Comparison of ENCODE assay signal across 1 cellular context in the genomic region with DNA sequence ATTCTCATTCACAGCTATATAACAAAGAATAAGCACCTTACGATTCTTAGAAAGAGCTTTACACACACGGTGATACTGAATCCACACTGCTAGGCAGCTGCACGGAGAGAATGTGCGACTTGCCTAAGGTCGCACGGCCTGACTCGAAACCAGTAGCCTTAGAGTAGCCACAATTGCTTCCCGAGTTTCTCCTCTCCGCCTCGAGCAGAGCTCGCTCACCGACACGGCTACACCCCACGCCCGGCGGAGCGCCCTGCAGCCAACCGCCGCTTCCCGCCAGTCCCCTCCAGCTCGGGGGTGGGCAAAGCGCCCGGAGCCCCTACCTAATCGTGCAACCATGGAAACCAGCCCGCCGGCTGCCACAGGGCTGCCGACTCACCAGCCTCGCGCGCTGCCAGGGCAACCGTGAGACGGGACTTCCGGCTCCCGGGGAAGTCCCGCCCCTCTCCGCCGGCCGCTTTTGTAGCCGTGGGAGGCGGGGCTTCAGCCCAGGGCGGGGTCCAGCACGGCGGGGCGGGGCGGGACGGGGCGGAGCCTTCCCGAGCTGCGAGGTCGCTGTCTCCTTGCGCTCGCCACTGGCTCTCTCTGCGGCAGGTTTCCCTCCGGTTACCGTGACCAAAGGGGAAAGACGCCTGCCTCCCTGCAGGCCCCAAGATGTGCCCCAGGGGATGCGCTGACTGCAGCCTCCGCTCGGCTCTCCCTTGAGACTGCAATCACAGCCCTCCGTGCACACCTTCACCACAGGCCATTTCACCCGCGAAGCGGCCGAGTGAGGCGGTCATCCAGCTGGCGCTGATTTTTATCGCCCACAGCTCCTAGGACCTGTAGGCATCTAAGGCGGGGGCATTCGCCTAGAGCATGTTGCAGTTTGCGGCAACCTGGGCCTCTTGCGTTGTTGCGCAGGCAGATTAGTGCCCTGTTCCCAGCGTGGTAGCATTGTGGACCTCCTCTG.
TF ChIP-seq lines count a peak whose summit lies in the region.

No MANE protein-coding gene starts in this region.

TF ChIP-seq in HepG2, 621 proteins besides CTCF, POLR2A, EP300 and RAD21 (continues in another document):
- peak; percentile 81; the same call in 1 of the 2 replicates for TF ChIP-seq ZNF547 (CRISPR knock-in tag; IDR thresholded peaks at IDR 0.05)
- peak; percentile 26; the same call in 1 of the 2 replicates for TF ChIP-seq CBX5 (CRISPR knock-in tag; IDR thresholded peaks at IDR 0.05; ENCODE audit: borderline replicate concordance)
- TF ChIP-seq, protein P1, sequence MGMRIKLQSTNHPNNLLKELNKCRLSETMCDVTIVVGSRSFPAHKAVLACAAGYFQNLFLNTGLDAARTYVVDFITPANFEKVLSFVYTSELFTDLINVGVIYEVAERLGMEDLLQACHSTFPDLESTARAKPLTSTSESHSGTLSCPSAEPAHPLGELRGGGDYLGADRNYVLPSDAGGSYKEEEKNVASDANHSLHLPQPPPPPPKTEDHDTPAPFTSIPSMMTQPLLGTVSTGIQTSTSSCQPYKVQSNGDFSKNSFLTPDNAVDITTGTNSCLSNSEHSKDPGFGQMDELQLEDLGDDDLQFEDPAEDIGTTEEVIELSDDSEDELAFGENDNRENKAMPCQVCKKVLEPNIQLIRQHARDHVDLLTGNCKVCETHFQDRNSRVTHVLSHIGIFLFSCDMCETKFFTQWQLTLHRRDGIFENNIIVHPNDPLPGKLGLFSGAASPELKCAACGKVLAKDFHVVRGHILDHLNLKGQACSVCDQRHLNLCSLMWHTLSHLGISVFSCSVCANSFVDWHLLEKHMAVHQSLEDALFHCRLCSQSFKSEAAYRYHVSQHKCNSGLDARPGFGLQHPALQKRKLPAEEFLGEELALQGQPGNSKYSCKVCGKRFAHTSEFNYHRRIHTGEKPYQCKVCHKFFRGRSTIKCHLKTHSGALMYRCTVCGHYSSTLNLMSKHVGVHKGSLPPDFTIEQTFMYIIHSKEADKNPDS (CRISPR knock-in tag; IDR thresholded peaks at IDR 0.05): no peak
- TF ChIP-seq, protein P2, sequence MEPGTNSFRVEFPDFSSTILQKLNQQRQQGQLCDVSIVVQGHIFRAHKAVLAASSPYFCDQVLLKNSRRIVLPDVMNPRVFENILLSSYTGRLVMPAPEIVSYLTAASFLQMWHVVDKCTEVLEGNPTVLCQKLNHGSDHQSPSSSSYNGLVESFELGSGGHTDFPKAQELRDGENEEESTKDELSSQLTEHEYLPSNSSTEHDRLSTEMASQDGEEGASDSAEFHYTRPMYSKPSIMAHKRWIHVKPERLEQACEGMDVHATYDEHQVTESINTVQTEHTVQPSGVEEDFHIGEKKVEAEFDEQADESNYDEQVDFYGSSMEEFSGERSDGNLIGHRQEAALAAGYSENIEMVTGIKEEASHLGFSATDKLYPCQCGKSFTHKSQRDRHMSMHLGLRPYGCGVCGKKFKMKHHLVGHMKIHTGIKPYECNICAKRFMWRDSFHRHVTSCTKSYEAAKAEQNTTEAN (CRISPR knock-in tag; conservative IDR thresholded peaks at IDR 0.05): no peak
- no peak for TF ChIP-seq MYC (CRISPR knock-in tag; IDR thresholded peaks at IDR 0.05; ENCODE audit: borderline replicate concordance)
- no peak for TF ChIP-seq ZNF207 (IDR thresholded peaks at IDR 0.05; ENCODE audit: borderline replicate concordance)
- TF ChIP-seq ZSCAN9 (CRISPR knock-in tag; IDR thresholded peaks at IDR 0.05; ENCODE audit: borderline replicate concordance): peak; percentile 46; the same call in 1 of the 2 replicates
- no peak for TF ChIP-seq ZNF33A (CRISPR knock-in tag; IDR thresholded peaks at IDR 0.05; ENCODE audit: borderline replicate concordance)
- TF ChIP-seq ARNT2 (CRISPR knock-in tag; IDR thresholded peaks at IDR 0.05; ENCODE audit: low read depth): no peak
- TF ChIP-seq MXD4 (CRISPR knock-in tag; IDR thresholded peaks at IDR 0.05): peak; percentile 63; the same call in 1 of the 2 replicates
- no peak for TF ChIP-seq ZNF225 (CRISPR knock-in tag; IDR thresholded peaks at IDR 0.05)
- TF ChIP-seq ZKSCAN8 (CRISPR knock-in tag; IDR thresholded peaks at IDR 0.05; ENCODE audit: borderline replicate concordance): peak; percentile 33; the same call in 1 of the 2 replicates
- no peak for TF ChIP-seq RBAK (CRISPR knock-in tag; IDR thresholded peaks at IDR 0.05)
- TF ChIP-seq, protein P3, sequence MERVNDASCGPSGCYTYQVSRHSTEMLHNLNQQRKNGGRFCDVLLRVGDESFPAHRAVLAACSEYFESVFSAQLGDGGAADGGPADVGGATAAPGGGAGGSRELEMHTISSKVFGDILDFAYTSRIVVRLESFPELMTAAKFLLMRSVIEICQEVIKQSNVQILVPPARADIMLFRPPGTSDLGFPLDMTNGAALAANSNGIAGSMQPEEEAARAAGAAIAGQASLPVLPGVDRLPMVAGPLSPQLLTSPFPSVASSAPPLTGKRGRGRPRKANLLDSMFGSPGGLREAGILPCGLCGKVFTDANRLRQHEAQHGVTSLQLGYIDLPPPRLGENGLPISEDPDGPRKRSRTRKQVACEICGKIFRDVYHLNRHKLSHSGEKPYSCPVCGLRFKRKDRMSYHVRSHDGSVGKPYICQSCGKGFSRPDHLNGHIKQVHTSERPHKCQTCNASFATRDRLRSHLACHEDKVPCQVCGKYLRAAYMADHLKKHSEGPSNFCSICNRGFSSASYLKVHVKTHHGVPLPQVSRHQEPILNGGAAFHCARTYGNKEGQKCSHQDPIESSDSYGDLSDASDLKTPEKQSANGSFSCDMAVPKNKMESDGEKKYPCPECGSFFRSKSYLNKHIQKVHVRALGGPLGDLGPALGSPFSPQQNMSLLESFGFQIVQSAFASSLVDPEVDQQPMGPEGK (CRISPR knock-in tag; IDR thresholded peaks at IDR 0.05): peak; percentile 92
- TF ChIP-seq RBFOX2 (IDR thresholded peaks at IDR 0.05; ENCODE audit: low read depth, low read length): peak; percentile 78
- TF ChIP-seq ZNF850 (CRISPR knock-in tag; conservative IDR thresholded peaks at IDR 0.05): no peak
- TF ChIP-seq, protein P4, sequence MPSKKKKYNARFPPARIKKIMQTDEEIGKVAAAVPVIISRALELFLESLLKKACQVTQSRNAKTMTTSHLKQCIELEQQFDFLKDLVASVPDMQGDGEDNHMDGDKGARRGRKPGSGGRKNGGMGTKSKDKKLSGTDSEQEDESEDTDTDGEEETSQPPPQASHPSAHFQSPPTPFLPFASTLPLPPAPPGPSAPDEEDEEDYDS (CRISPR knock-in tag; IDR thresholded peaks at IDR 0.05): peak; percentile 90
- no peak for TF ChIP-seq MBNL3 (CRISPR knock-in tag; conservative IDR thresholded peaks at IDR 0.05)
- TF ChIP-seq NFYB (CRISPR knock-in tag; IDR thresholded peaks at IDR 0.05): 0 out of 2 replicates have a peak, but pooled peaks have one; percentile 21
- 0 out of 2 replicates have a peak, but pooled peaks have one; percentile 59 for TF ChIP-seq ZNF776 (CRISPR knock-in tag; IDR thresholded peaks at IDR 0.05)
- TF ChIP-seq PHF8 (CRISPR knock-in tag; IDR thresholded peaks at IDR 0.05): peak; percentile 56; the same call in 1 of the 2 replicates
- TF ChIP-seq HDAC2 (CRISPR knock-in tag; IDR thresholded peaks at IDR 0.05): 0 out of 2 replicates have a peak, but pooled peaks have one; percentile 12
- TF ChIP-seq ZNF879 (CRISPR knock-in tag; IDR thresholded peaks at IDR 0.05): no peak
- TF ChIP-seq ATF7 (IDR thresholded peaks at IDR 0.05): no peak
- TF ChIP-seq ATF7 (CRISPR knock-in tag; IDR thresholded peaks at IDR 0.05): no peak
- TF ChIP-seq, protein P5, sequence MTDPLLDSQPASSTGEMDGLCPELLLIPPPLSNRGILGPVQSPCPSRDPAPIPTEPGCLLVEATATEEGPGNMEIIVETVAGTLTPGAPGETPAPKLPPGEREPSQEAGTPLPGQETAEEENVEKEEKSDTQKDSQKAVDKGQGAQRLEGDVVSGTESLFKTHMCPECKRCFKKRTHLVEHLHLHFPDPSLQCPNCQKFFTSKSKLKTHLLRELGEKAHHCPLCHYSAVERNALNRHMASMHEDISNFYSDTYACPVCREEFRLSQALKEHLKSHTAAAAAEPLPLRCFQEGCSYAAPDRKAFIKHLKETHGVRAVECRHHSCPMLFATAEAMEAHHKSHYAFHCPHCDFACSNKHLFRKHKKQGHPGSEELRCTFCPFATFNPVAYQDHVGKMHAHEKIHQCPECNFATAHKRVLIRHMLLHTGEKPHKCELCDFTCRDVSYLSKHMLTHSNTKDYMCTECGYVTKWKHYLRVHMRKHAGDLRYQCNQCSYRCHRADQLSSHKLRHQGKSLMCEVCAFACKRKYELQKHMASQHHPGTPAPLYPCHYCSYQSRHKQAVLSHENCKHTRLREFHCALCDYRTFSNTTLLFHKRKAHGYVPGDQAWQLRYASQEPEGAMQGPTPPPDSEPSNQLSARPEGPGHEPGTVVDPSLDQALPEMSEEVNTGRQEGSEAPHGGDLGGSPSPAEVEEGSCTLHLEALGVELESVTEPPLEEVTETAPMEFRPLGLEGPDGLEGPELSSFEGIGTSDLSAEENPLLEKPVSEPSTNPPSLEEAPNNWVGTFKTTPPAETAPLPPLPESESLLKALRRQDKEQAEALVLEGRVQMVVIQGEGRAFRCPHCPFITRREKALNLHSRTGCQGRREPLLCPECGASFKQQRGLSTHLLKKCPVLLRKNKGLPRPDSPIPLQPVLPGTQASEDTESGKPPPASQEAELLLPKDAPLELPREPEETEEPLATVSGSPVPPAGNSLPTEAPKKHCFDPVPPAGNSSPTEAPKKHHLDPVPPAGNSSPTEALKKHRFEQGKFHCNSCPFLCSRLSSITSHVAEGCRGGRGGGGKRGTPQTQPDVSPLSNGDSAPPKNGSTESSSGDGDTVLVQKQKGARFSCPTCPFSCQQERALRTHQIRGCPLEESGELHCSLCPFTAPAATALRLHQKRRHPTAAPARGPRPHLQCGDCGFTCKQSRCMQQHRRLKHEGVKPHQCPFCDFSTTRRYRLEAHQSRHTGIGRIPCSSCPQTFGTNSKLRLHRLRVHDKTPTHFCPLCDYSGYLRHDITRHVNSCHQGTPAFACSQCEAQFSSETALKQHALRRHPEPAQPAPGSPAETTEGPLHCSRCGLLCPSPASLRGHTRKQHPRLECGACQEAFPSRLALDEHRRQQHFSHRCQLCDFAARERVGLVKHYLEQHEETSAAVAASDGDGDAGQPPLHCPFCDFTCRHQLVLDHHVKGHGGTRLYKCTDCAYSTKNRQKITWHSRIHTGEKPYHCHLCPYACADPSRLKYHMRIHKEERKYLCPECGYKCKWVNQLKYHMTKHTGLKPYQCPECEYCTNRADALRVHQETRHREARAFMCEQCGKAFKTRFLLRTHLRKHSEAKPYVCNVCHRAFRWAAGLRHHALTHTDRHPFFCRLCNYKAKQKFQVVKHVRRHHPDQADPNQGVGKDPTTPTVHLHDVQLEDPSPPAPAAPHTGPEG (CRISPR knock-in tag; IDR thresholded peaks at IDR 0.05): no peak
- TF ChIP-seq POGZ (CRISPR knock-in tag; IDR thresholded peaks at IDR 0.05): peak; percentile 39; the same call in 1 of the 2 replicates
- TF ChIP-seq PAWR (CRISPR knock-in tag; IDR thresholded peaks at IDR 0.05; ENCODE audit: borderline replicate concordance): no peak
- TF ChIP-seq, protein P6, sequence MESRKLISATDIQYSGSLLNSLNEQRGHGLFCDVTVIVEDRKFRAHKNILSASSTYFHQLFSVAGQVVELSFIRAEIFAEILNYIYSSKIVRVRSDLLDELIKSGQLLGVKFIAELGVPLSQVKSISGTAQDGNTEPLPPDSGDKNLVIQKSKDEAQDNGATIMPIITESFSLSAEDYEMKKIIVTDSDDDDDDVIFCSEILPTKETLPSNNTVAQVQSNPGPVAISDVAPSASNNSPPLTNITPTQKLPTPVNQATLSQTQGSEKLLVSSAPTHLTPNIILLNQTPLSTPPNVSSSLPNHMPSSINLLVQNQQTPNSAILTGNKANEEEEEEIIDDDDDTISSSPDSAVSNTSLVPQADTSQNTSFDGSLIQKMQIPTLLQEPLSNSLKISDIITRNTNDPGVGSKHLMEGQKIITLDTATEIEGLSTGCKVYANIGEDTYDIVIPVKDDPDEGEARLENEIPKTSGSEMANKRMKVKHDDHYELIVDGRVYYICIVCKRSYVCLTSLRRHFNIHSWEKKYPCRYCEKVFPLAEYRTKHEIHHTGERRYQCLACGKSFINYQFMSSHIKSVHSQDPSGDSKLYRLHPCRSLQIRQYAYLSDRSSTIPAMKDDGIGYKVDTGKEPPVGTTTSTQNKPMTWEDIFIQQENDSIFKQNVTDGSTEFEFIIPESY (CRISPR knock-in tag; IDR thresholded peaks at IDR 0.05): peak; percentile 92
- 0 out of 2 replicates have a peak, but pooled peaks have one; percentile 13 for TF ChIP-seq PITX1 (CRISPR knock-in tag; IDR thresholded peaks at IDR 0.05)
- TF ChIP-seq, protein P7, sequence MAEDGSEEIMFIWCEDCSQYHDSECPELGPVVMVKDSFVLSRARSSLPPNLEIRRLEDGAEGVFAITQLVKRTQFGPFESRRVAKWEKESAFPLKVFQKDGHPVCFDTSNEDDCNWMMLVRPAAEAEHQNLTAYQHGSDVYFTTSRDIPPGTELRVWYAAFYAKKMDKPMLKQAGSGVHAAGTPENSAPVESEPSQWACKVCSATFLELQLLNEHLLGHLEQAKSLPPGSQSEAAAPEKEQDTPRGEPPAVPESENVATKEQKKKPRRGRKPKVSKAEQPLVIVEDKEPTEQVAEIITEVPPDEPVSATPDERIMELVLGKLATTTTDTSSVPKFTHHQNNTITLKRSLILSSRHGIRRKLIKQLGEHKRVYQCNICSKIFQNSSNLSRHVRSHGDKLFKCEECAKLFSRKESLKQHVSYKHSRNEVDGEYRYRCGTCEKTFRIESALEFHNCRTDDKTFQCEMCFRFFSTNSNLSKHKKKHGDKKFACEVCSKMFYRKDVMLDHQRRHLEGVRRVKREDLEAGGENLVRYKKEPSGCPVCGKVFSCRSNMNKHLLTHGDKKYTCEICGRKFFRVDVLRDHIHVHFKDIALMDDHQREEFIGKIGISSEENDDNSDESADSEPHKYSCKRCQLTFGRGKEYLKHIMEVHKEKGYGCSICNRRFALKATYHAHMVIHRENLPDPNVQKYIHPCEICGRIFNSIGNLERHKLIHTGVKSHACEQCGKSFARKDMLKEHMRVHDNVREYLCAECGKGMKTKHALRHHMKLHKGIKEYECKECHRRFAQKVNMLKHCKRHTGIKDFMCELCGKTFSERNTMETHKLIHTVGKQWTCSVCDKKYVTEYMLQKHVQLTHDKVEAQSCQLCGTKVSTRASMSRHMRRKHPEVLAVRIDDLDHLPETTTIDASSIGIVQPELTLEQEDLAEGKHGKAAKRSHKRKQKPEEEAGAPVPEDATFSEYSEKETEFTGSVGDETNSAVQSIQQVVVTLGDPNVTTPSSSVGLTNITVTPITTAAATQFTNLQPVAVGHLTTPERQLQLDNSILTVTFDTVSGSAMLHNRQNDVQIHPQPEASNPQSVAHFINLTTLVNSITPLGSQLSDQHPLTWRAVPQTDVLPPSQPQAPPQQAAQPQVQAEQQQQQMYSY (CRISPR knock-in tag; IDR thresholded peaks at IDR 0.05): no peak
- TF ChIP-seq, protein P8, sequence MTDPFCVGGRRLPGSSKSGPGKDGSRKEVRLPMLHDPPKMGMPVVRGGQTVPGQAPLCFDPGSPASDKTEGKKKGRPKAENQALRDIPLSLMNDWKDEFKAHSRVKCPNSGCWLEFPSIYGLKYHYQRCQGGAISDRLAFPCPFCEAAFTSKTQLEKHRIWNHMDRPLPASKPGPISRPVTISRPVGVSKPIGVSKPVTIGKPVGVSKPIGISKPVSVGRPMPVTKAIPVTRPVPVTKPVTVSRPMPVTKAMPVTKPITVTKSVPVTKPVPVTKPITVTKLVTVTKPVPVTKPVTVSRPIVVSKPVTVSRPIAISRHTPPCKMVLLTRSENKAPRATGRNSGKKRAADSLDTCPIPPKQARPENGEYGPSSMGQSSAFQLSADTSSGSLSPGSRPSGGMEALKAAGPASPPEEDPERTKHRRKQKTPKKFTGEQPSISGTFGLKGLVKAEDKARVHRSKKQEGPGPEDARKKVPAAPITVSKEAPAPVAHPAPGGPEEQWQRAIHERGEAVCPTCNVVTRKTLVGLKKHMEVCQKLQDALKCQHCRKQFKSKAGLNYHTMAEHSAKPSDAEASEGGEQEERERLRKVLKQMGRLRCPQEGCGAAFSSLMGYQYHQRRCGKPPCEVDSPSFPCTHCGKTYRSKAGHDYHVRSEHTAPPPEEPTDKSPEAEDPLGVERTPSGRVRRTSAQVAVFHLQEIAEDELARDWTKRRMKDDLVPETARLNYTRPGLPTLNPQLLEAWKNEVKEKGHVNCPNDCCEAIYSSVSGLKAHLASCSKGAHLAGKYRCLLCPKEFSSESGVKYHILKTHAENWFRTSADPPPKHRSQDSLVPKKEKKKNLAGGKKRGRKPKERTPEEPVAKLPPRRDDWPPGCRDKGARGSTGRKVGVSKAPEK (CRISPR knock-in tag; IDR thresholded peaks at IDR 0.05; ENCODE audit: borderline replicate concordance): peak; percentile 59; the same call in 1 of the 2 replicates
